Comparison of ENCODE assay signal across 15 cellular contexts in genomic region chr12:6234906-6235305, GRCh38. TPM values are rescaled to one million over a fixed set of nuclear protein-coding genes. Genes with fewer than 3 reads are reported as not detected.
DNase-seq lines count a peak whose midpoint lies in the region; ATAC-seq and TF ChIP-seq lines count a peak whose summit lies in the region.
"Had no signal": no experiment of that assay in that cellular context is flagged by ENCODE, and none has a peak within 500 bp of the region (broad histone marks: within the 10 kb centered on the region; RNA-seq: fewer than 3 reads in every experiment).

No MANE protein-coding gene starts in this region.

- TF ChIP-seq POLR2A in adrenal gland (IDR thresholded peaks at IDR 0.05), result no peak

- no peaks in the 10 kb centered on the region for H3K9me3 ChIP-seq in adrenal gland (replicated peaks in 1 of 3)
- H3K9me3 ChIP-seq in stomach smooth muscle (ENCODE audit: control insufficient read depth in 2 of 2, low read length in 2 of 2), result no peaks in the 10 kb centered on the region
- H3K9me3 ChIP-seq in H9 (ENCODE audit: control insufficient read depth, low read depth, low read length), result no peaks in the 10 kb centered on the region
- H3K9me3 ChIP-seq: upper lobe of right lung had no signal

- H3K4ac ChIP-seq in H9 (ENCODE audit: low read depth, low read length), result no peak overlapping the region

- H3K36me3 ChIP-seq in adrenal gland (replicated peaks in 1 of 2), result peaks cover 0 to 55% of the 10 kb centered on the region in 2 donors
- peaks cover 53 to 56% of the 10 kb centered on the region in 2 donors for H3K36me3 ChIP-seq in stomach smooth muscle (ENCODE audit: control insufficient read depth in 2 of 2, insufficient read depth in 2 of 2, low read length in 2 of 2)

- H3K23me2 ChIP-seq in H9 (ENCODE audit: insufficient read length, low read depth, low read length, poor library complexity, severe bottlenecking), result no peaks in the 10 kb centered on the region

- H2BK5ac ChIP-seq in H9 (ENCODE audit: insufficient read length, low read length), result no peak overlapping the region

- H3K4me1 Mint-ChIP-seq in H9, result peaks cover 13 to 16% of the 10 kb centered on the region in 2 experiments

- H3K79me2 ChIP-seq in H9 (ENCODE audit: insufficient read depth, low read length), result no peaks in the 10 kb centered on the region; the same call in 1 of the 2 replicates

- no peak overlapping the region for H2BK15ac ChIP-seq in H9 (ENCODE audit: low read depth, low read length)

- no peak overlapping the region for H3K18ac ChIP-seq in H9 (ENCODE audit: insufficient read length, low read depth, low read length)

- TF ChIP-seq CTCF in adrenal gland (IDR thresholded peaks at IDR 0.05) (no peak), H9 (conservative IDR thresholded peaks at IDR 0.05) (no peak)

- no peaks in the 10 kb centered on the region for H3K27me3 Mint-ChIP-seq in H9 (ENCODE audit: low read depth)
- H3K27me3 Mint-ChIP-seq: activated naive CD4-positive, alpha-beta T cell treated with anti-CD3 and anti-CD28 coated beads, Interleukin-2, amount 50 U/mL, for 24 hours had no signal

- H3K4me2 ChIP-seq in H9 (ENCODE audit: insufficient read depth, insufficient read length, low read length), result no peak overlapping the region

- H3K27ac Mint-ChIP-seq in H9, result peak overlapping the region in 1 of 3 experiments; percentile 7; a peak in 1 of 7 replicates
- H3K27ac Mint-ChIP-seq: activated naive CD4-positive, alpha-beta T cell treated with anti-CD3 and anti-CD28 coated beads, Interleukin-2, amount 50 U/mL, for 24 hours had no signal

- peak; percentile 93 for DNase-seq in DMS53 treated with DMSO at 0.1 percent for 48 hours (lab: John Stamatoyannopoulos, UW; ENCODE audit: unreplicated experiment)
- no peak for DNase-seq in adrenal gland
- no peak for DNase-seq in left colon
- DNase-seq in hippocampal formation (lab: John Stamatoyannopoulos, UW), result no peak
- no peak for DNase-seq in H9
- DNase-seq: GDM1; mesenchymal stem cell; stimulated activated CD4-positive, alpha-beta T cell treated with anti-CD3 and anti-CD28 coated beads, Interleukin-15, amount 100 ng/mL, for 24 hours had no signal

- no peaks in the 10 kb centered on the region for H3K79me1 ChIP-seq in H9 (ENCODE audit: insufficient read depth, low read depth, low read length, poor library complexity, severe bottlenecking)

- H4K91ac ChIP-seq in H9 (ENCODE audit: insufficient read length, low read depth, low read length), result no peak overlapping the region

- H3K27me3 ChIP-seq in adrenal gland (no peaks in the 10 kb centered on the region), stomach smooth muscle (ENCODE audit: control insufficient read depth in 1 of 2, insufficient read depth in 2 of 2, low read length in 2 of 2) (no peaks in the 10 kb centered on the region), H9 (ENCODE audit: insufficient read depth, low read length) (no peaks in the 10 kb centered on the region)
- H3K27me3 ChIP-seq: upper lobe of right lung had no signal

- H3K56ac ChIP-seq in H9 (ENCODE audit: insufficient read length, low read depth, low read length), result no peak overlapping the region

- peaks cover 30 to 62% of the 10 kb centered on the region in 2 donors for H3K4me1 ChIP-seq in adrenal gland (replicated peaks in 1 of 2)
- peaks cover 63% of the 10 kb centered on the region for H3K4me1 ChIP-seq in stomach smooth muscle (ENCODE audit: control insufficient read depth, insufficient read depth, low read length)
- no peaks in the 10 kb centered on the region for H3K4me1 ChIP-seq in H9 (ENCODE audit: insufficient read depth, low read length)

- no peak overlapping the region for H2AK5ac ChIP-seq in H9 (ENCODE audit: insufficient read length, low read length)

- H4K8ac ChIP-seq in H9 (replicated peaks; ENCODE audit: insufficient read length, low read depth, low read length), result no peak overlapping the region

- H3K27ac ChIP-seq in adrenal gland (peak overlapping the region in 4 of 5 donors; percentile 5 to 95 (median 50)), stomach smooth muscle (ENCODE audit: low read length) (peak overlapping the region; percentile 100), H9 (ENCODE audit: insufficient read length, low read depth, low read length) (no peak overlapping the region)
- H3K27ac ChIP-seq: upper lobe of right lung had no signal

- H4K5ac ChIP-seq in H9 (ENCODE audit: insufficient read length, low read depth, low read length), result no peak overlapping the region

- H3K4me3 Mint-ChIP-seq in H9, result no peak overlapping the region
- H3K4me3 Mint-ChIP-seq: activated naive CD4-positive, alpha-beta T cell treated with anti-CD3 and anti-CD28 coated beads, Interleukin-2, amount 50 U/mL, for 24 hours; central memory CD8-positive, alpha-beta T cell had no signal

- peaks cover 42 to 84% (median 64%) of the 10 kb centered on the region in 3 experiments for H3K36me3 Mint-ChIP-seq in H9 (ENCODE audit: insufficient read depth in 1 of 3, low read depth in 3 of 3)
- H3K36me3 Mint-ChIP-seq: activated naive CD4-positive, alpha-beta T cell treated with anti-CD3 and anti-CD28 coated beads, Interleukin-2, amount 50 U/mL, for 24 hours had no signal

- H2BK12ac ChIP-seq in H9 (ENCODE audit: insufficient read length, low read depth, low read length), result no peak overlapping the region

- H3K9me3 Mint-ChIP-seq in H9, result no peaks in the 10 kb centered on the region
- H3K9me3 Mint-ChIP-seq: activated naive CD4-positive, alpha-beta T cell treated with anti-CD3 and anti-CD28 coated beads, Interleukin-2, amount 50 U/mL, for 24 hours; central memory CD8-positive, alpha-beta T cell had no signal

- H3K14ac ChIP-seq in H9 (ENCODE audit: insufficient read depth, low read length), result no peak overlapping the region

- no peak overlapping the region for H3K4me3 ChIP-seq in adrenal gland
- peak overlapping the region in 1 of 2 donors; percentile 8 for H3K4me3 ChIP-seq in stomach smooth muscle (ENCODE audit: low read length in 2 of 2)
- H3K4me3 ChIP-seq: upper lobe of right lung had no signal

- no peak overlapping the region for H2BK120ac ChIP-seq in H9 (ENCODE audit: low read depth, low read length, poor library complexity, severe bottlenecking)

- intact Hi-C loops in adrenal gland (cut with DNase I), result loop anchor here in 1 of 2 donors (5.0 kb wide), 1 partner anchor 38 kb away; no protein-coding TSS in a partner anchor
- intact Hi-C loops in left colon (cut with DNase I, micrococcal nuclease), result loop anchor here in 1 of 2 donors (5.0 kb wide), 1 partner anchor 38 kb away; no protein-coding TSS in a partner anchor

- H3K23ac ChIP-seq in H9 (ENCODE audit: insufficient read length, low read depth, low read length), result no peak overlapping the region

- WGBS in adrenal gland, 4 donors, result 54 to 62% (median 58%) methylated on average over 7 of the region's 7 CpGs
- no CpG with 5 or more reads among the region's 7 CpGs for WGBS in H9 (ENCODE audit: extremely low coverage, insufficient read length, low lambda C conversion rate)

- H3K9ac ChIP-seq in stomach smooth muscle (ENCODE audit: low read length in 2 of 2), result peak overlapping the region; percentile 36
- no peak overlapping the region for H3K9ac ChIP-seq in H9 (ENCODE audit: extremely low read depth, insufficient read length, low read length)

- H2AFZ ChIP-seq in H9 (ENCODE audit: low read length), result no peak overlapping the region

- H3T11ph ChIP-seq in H9 (ENCODE audit: low read length), result no peak overlapping the region

- peak; percentile 1 for ATAC-seq in left colon
- ATAC-seq in HG03342 (IDR thresholded peaks at IDR 0.05; ENCODE audit: unreplicated experiment), result no peak
- ATAC-seq in GM18858 (IDR thresholded peaks at IDR 0.05; ENCODE audit: unreplicated experiment), result no peak
- ATAC-seq: SK-N-SH treated with all-trans-retinoic acid at 6 μM for 48 hours had no signal

- H2BK20ac ChIP-seq in H9 (ENCODE audit: low read depth, low read length, poor library complexity, severe bottlenecking), result no peak overlapping the region

- H4K20me1 ChIP-seq in H9 (ENCODE audit: control insufficient read depth, insufficient read depth, insufficient read length), result no peaks in the 10 kb centered on the region

RNA-seq across cellular contexts. Expression of gene CD9, which starts 34.7 kb away (rescaled TPM):
- 100 to 1,000 TPM; 165 to 461 (median 322) TPM for total RNA-seq in adrenal gland
- polyA plus RNA-seq in adrenal gland, result 100 to 1,000 TPM in 2 of 3 donors, 10 to 100 TPM in 1; 66.3 to 244 (median 139) TPM
- 100 to 1,000 TPM; 574 to 766 TPM for total RNA-seq in left colon
- total RNA-seq in H9 (2021), result 131 and 132 TPM in 2 replicates
